ENCODE assay signal across 15 cellular contexts in the genomic region with DNA sequence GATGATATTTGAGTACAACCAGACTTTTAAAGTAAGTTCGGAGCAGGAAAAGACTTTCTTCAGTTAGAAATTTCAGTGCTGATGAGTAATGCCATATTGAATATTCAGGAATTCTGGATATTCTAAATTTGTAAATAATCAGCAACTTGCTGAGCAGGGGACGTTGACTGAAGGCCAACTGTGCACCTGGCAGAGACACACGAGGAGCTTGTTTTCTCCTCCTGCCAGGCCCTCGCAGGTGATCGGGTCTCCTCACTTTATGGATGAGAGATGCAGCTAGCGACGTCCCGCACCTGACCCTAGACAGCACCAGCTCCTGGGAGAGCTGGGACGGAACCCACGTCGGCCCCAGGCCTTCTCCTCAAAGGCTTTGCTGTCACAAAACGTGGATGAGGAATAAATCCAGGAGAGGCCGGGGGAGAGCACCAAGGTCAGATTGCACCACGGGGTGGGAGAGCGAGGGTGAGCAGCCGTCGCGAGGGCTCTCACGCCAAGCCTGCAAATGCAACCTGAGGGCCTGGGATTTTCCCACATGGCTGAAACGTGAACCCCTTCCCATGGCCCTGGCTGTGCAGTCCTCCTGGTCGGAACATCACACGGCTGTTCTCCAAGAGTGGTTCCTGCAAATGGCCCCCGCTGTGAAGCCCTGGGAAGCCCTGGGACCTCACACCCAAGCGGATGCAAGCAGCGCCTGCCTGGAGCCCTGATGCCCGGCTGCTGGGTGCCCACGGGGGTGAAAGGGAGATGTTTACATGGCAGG. TPM values are rescaled to one million over a fixed set of nuclear protein-coding genes. Genes with fewer than 3 reads are reported as not detected.
A peak's percentile ranks its signal among the peaks of the same experiment; 100 is the strongest.
DNase-seq lines count a peak whose midpoint lies in the region; ATAC-seq and TF ChIP-seq lines count a peak whose summit lies in the region.
"Had no signal": no experiment of that assay in that cellular context is flagged by ENCODE, and none has a peak within 500 bp of the region (broad histone marks: within the 10 kb centered on the region; RNA-seq: fewer than 3 reads in every experiment).

No MANE protein-coding gene starts in this region.

- no peaks in the 10 kb centered on the region for H3K9me3 ChIP-seq in left ventricle myocardium inferior (replicated peaks)

- no peak overlapping the region for H3K27ac ChIP-seq in left ventricle myocardium inferior (replicated peaks)
- H3K27ac ChIP-seq in caudate nucleus (ENCODE audit: low read depth, low read length) = peak overlapping the region; percentile 52
- H3K27ac ChIP-seq: C4-2B, GM23248 had no signal

- H3K4me3 ChIP-seq in left ventricle myocardium inferior = no peak overlapping the region
- H3K4me3 ChIP-seq: GM23248, K562 had no signal

- intact Hi-C loops in left ventricle myocardium superior (cut with micrococcal nuclease) = no loop called here
- intact Hi-C loops in left ventricle myocardium inferior (cut with micrococcal nuclease) = no loop called here
- intact Hi-C loops in activated T-helper 2 cell treated with anti-CD3 and anti-CD28 coated beads, Interferon-gamma antibody, Interleukin-2, Interleukin-4, amounts not matched to agents 10 μg/mL and 5 μg/mL and 100 μg/mL, durations not matched to agents 14 hours and 24 hours and 36 hours (cut with micrococcal nuclease) = no loop called here

- no peak for ATAC-seq in left ventricle myocardium superior

- peaks cover 37% of the 10 kb centered on the region for H3K27me3 ChIP-seq in left ventricle myocardium inferior (ENCODE audit: low read depth)

- DNase-seq in left ventricle myocardium superior (peak; percentile 15), left ventricle myocardium inferior (no peak), caudate nucleus (lab: John Stamatoyannopoulos, UW) (no peak), T1000 (lab: John Stamatoyannopoulos, UW) (no peak)
- no peak for DNase-seq in activated T-cell treated with anti-CD3 and anti-CD28 coated beads, Interleukin-2, amount 50 U/mL, for 24 hours
- no peak for DNase-seq in activated T-helper 2 cell treated with anti-CD3 and anti-CD28 coated beads, Interferon-gamma antibody, Interleukin-2, Interleukin-4, amounts not matched to agents 10 μg/mL and 5 μg/mL and 100 μg/mL, durations not matched to agents 14 hours and 24 hours and 36 hours (ENCODE audit: low spot score)
- DNase-seq: COR-L47, GM23248, NCI-H1417 treated with DMSO at 0.1 percent for 48 hours, NCI-H2029, NCI-H510A treated with DMSO at 0.1 percent for 48 hours, Right ventricle myocardium superior had no signal

- H3K36me3 Mint-ChIP-seq in nephron (ENCODE audit: low read depth) = no peaks in the 10 kb centered on the region
- H3K36me3 Mint-ChIP-seq in activated T-cell treated with anti-CD3 and anti-CD28 coated beads, Interleukin-2, amount 50 U/mL, for 24 hours (ENCODE audit: low read depth) = no peaks in the 10 kb centered on the region
- H3K36me3 Mint-ChIP-seq in activated T-helper 2 cell treated with anti-CD3 and anti-CD28 coated beads, Interferon-gamma antibody, Interleukin-2, Interleukin-4, amounts not matched to agents 10 μg/mL and 5 μg/mL and 100 μg/mL, durations not matched to agents 14 hours and 24 hours and 36 hours (ENCODE audit: low read depth) = no peaks in the 10 kb centered on the region

- peaks cover 28% of the 10 kb centered on the region for H3K27me3 Mint-ChIP-seq in nephron (ENCODE audit: low read depth)
- H3K27me3 Mint-ChIP-seq in activated T-cell treated with anti-CD3 and anti-CD28 coated beads, Interleukin-2, amount 50 U/mL, for 24 hours = no peaks in the 10 kb centered on the region
- H3K27me3 Mint-ChIP-seq in activated T-helper 2 cell treated with anti-CD3 and anti-CD28 coated beads, Interferon-gamma antibody, Interleukin-2, Interleukin-4, amounts not matched to agents 10 μg/mL and 5 μg/mL and 100 μg/mL, durations not matched to agents 14 hours and 24 hours and 36 hours (ENCODE audit: low read depth) = peaks cover 1% of the 10 kb centered on the region

- H3K4me1 Mint-ChIP-seq in nephron = peaks cover 54% of the 10 kb centered on the region
- H3K4me1 Mint-ChIP-seq in activated T-cell treated with anti-CD3 and anti-CD28 coated beads, Interleukin-2, amount 50 U/mL, for 24 hours (ENCODE audit: low read depth) = no peaks in the 10 kb centered on the region
- no peaks in the 10 kb centered on the region for H3K4me1 Mint-ChIP-seq in activated T-helper 2 cell treated with anti-CD3 and anti-CD28 coated beads, Interferon-gamma antibody, Interleukin-2, Interleukin-4, amounts not matched to agents 10 μg/mL and 5 μg/mL and 100 μg/mL, durations not matched to agents 14 hours and 24 hours and 36 hours (ENCODE audit: low read depth)

- H3K4me1 ChIP-seq in left ventricle myocardium inferior = peaks cover 30% of the 10 kb centered on the region

- H3K4me3 Mint-ChIP-seq in nephron = peak overlapping the region in 2 of 3 experiments; percentile 21 to 40
- H3K4me3 Mint-ChIP-seq in activated T-cell treated with anti-CD3 and anti-CD28 coated beads, Interleukin-2, amount 50 U/mL, for 24 hours = no peak overlapping the region
- H3K4me3 Mint-ChIP-seq in activated T-helper 2 cell treated with anti-CD3 and anti-CD28 coated beads, Interferon-gamma antibody, Interleukin-2, Interleukin-4, amounts not matched to agents 10 μg/mL and 5 μg/mL and 100 μg/mL, durations not matched to agents 14 hours and 24 hours and 36 hours (ENCODE audit: low read depth) = no peak overlapping the region

- no peaks in the 10 kb centered on the region for H3K36me3 ChIP-seq in left ventricle myocardium inferior

- H3K27ac Mint-ChIP-seq in nephron = peak overlapping the region; percentile 25 to 63 (median 49)
- no peak overlapping the region for H3K27ac Mint-ChIP-seq in activated T-cell treated with anti-CD3 and anti-CD28 coated beads, Interleukin-2, amount 50 U/mL, for 24 hours
- H3K27ac Mint-ChIP-seq in activated T-helper 2 cell treated with anti-CD3 and anti-CD28 coated beads, Interferon-gamma antibody, Interleukin-2, Interleukin-4, amounts not matched to agents 10 μg/mL and 5 μg/mL and 100 μg/mL, durations not matched to agents 14 hours and 24 hours and 36 hours = no peak overlapping the region

- TF ChIP-seq CTCF in left ventricle myocardium inferior (IDR thresholded peaks at IDR 0.05; ENCODE audit: borderline replicate concordance) (no peak), nephron (IDR thresholded peaks at IDR 0.05; ENCODE audit: unreplicated experiment in 3 of 3) (no peak)

- H3K9me3 Mint-ChIP-seq in nephron = no peaks in the 10 kb centered on the region
- H3K9me3 Mint-ChIP-seq in activated T-cell treated with anti-CD3 and anti-CD28 coated beads, Interleukin-2, amount 50 U/mL, for 24 hours = no peaks in the 10 kb centered on the region
- H3K9me3 Mint-ChIP-seq in activated T-helper 2 cell treated with anti-CD3 and anti-CD28 coated beads, Interferon-gamma antibody, Interleukin-2, Interleukin-4, amounts not matched to agents 10 μg/mL and 5 μg/mL and 100 μg/mL, durations not matched to agents 14 hours and 24 hours and 36 hours = no peaks in the 10 kb centered on the region

RNA-seq across cellular contexts. Expression of gene DLL1, which starts 45.5 kb away (rescaled TPM):
- total RNA-seq in left ventricle myocardium superior (15.3 TPM), left ventricle myocardium inferior (11.7 TPM)
- total RNA-seq in activated T-helper 2 cell treated with anti-CD3 and anti-CD28 coated beads, Interferon-gamma antibody, Interleukin-2, Interleukin-4, amounts not matched to agents 10 μg/mL and 5 μg/mL and 100 μg/mL, durations not matched to agents 14 hours and 24 hours and 36 hours = not detected in 2 replicates
- total RNA-seq: K562 had no signal

Comparison
In these comparisons a context has a peak if more than half of its experiments do, and no peak if none do; other contexts are left out.
1. H3K27ac Mint-ChIP-seq: peak in nephron (3 of 3); none in activated T-cell treated with anti-CD3 and anti-CD28 coated beads, Interleukin-2, amount 50 U/mL, for 24 hours (single experiment) and activated T-helper 2 cell treated with anti-CD3 and anti-CD28 coated beads, Interferon-gamma antibody, Interleukin-2, Interleukin-4, amounts not matched to agents 10 μg/mL and 5 μg/mL and 100 μg/mL, durations not matched to agents 14 hours and 24 hours and 36 hours (single experiment).
2. H3K4me3 Mint-ChIP-seq: peak in nephron (2 of 3); none in activated T-cell treated with anti-CD3 and anti-CD28 coated beads, Interleukin-2, amount 50 U/mL, for 24 hours (single experiment) and activated T-helper 2 cell treated with anti-CD3 and anti-CD28 coated beads, Interferon-gamma antibody, Interleukin-2, Interleukin-4, amounts not matched to agents 10 μg/mL and 5 μg/mL and 100 μg/mL, durations not matched to agents 14 hours and 24 hours and 36 hours (single experiment).
3. RNA of gene DLL1, which starts 45.5 kb away (total RNA-seq): 15.3 TPM in left ventricle myocardium superior (single experiment) and 11.7 TPM in left ventricle myocardium inferior (single experiment); not detected in activated T-helper 2 cell treated with anti-CD3 and anti-CD28 coated beads, Interferon-gamma antibody, Interleukin-2, Interleukin-4, amounts not matched to agents 10 μg/mL and 5 μg/mL and 100 μg/mL, durations not matched to agents 14 hours and 24 hours and 36 hours; every median in the first group is over 10 times any median in the second.